14 cellular contexts compared by ENCODE assay signal in genomic region chr2:188380280-188380679, GRCh38.
DNase-seq lines count a peak whose midpoint lies in the region; ATAC-seq, FAIRE-seq and TF ChIP-seq lines count a peak whose summit lies in the region.
"Had no signal": no experiment of that assay in that cellular context is flagged by ENCODE, and none has a peak within 500 bp of the region (broad histone marks: within the 10 kb centered on the region; RNA-seq: fewer than 3 reads in every experiment).

No MANE protein-coding gene starts in this region.

- H3K36me3 ChIP-seq in SK-N-SH (replicated peaks in 1 of 2; ENCODE audit: control insufficient read depth in 1 of 2, insufficient read depth in 2 of 2, low read length in 1 of 2) (peaks cover 9 to 19% of the 10 kb centered on the region in 2 experiments), Panc1 (ENCODE audit: control insufficient read depth, insufficient read depth, low read length) (no peaks in the 10 kb centered on the region), hepatocyte (replicated peaks; ENCODE audit: insufficient read depth, low read depth) (no peaks in the 10 kb centered on the region)

- 77% methylated on average over 2 of the region's 2 CpGs for WGBS in SK-N-SH (ENCODE audit: low lambda C conversion rate)
- 62% methylated on average over 2 of the region's 2 CpGs for WGBS in hepatocyte (ENCODE audit: low lambda C conversion rate, missing lambda C conversion rate)

- 0 out of 2 replicates have a peak, but pooled peaks cover 5% of the 10 kb centered on the region for H3K9me3 ChIP-seq in SK-N-SH
- no peaks in the 10 kb centered on the region for H3K9me3 ChIP-seq in Panc1 (ENCODE audit: control insufficient read depth, insufficient read depth, low read depth, low read length)
- H3K9me3 ChIP-seq in hepatocyte (ENCODE audit: low read depth): no peaks in the 10 kb centered on the region

- H3K4me3 ChIP-seq in SK-N-SH (ENCODE audit: low read depth in 2 of 2, low read length in 1 of 2): no peak overlapping the region
- no peak overlapping the region for H3K4me3 ChIP-seq in Panc1 (ENCODE audit: low read depth in 2 of 2, low read length in 2 of 2)
- H3K4me3 ChIP-seq in hepatocyte: no peak overlapping the region

- no peak for FAIRE-seq in GM19239 (lab: Jason Lieb, UNC)

- H3K27me3 ChIP-seq in SK-N-SH (ENCODE audit: insufficient read depth) (no peaks in the 10 kb centered on the region), Panc1 (ENCODE audit: control insufficient read depth, insufficient read depth, low read length) (no peaks in the 10 kb centered on the region), hepatocyte (no peaks in the 10 kb centered on the region)

- H3K9me2 ChIP-seq in SK-N-SH (no peaks in the 10 kb centered on the region), hepatocyte (replicated peaks; ENCODE audit: insufficient read depth) (no peaks in the 10 kb centered on the region)

- intact Hi-C loops in Panc1 (cut with micrococcal nuclease; ENCODE audit: unreplicated experiment): no loop called here

- H3K4me2 ChIP-seq in SK-N-SH (no peak overlapping the region), hepatocyte (no peak overlapping the region)

- no peak overlapping the region for H3K9ac ChIP-seq in SK-N-SH

- no peak for TF ChIP-seq RAD21 in SK-N-SH (IDR thresholded peaks at IDR 0.05; ENCODE audit: low read length)

- H3K27ac ChIP-seq in SK-N-SH (ENCODE audit: low read depth in 2 of 2, low read length in 1 of 2) (peak overlapping the region; percentile 14 to 68; a peak in 2 of 4 replicates), Panc1 (ENCODE audit: low read length) (no peak overlapping the region), hepatocyte (peak overlapping the region; percentile 32)

- in situ Hi-C loops in Panc1 (cut with HindIII; ENCODE audit: low pct_unique_long_range_greater_than_20kb, low sequenced_read_pairs): no loop called here

- H3K79me2 ChIP-seq in SK-N-SH (ENCODE audit: insufficient read depth): peaks cover 55% of the 10 kb centered on the region
- H3K79me2 ChIP-seq in hepatocyte: peaks cover 44% of the 10 kb centered on the region

- POLR2A ChIA-PET in SK-N-SH (lab: Yijun Ruan, JAX): no interaction called here
- POLR2A ChIA-PET in Panc1 (lab: Charles Lee): no interaction called here

- TF ChIP-seq CTCF in SK-N-SH (IDR thresholded peaks at IDR 0.05): no peak
- TF ChIP-seq CTCF in Panc1 (IDR thresholded peaks at IDR 0.05): no peak
- TF ChIP-seq CTCF in hepatocyte (IDR thresholded peaks at IDR 0.05; ENCODE audit: poor library complexity): no peak

- H3K4me1 ChIP-seq in SK-N-SH (ENCODE audit: control insufficient read depth in 1 of 2, insufficient read depth in 2 of 2, low read depth in 1 of 2, low read length in 1 of 2) (peaks cover 0 to 14% of the 10 kb centered on the region in 2 experiments; a peak in 3 of 4 replicates), Panc1 (ENCODE audit: control insufficient read depth, insufficient read depth, low read length) (peaks cover 22% of the 10 kb centered on the region), hepatocyte (ENCODE audit: insufficient read depth) (peaks cover 8% of the 10 kb centered on the region)

- no TSS peak for BruUV-seq in Panc1 (replicated peaks; lab: Mats Ljungman, UMichigan)

- H2AFZ ChIP-seq in SK-N-SH (ENCODE audit: low read depth) (no peak overlapping the region), hepatocyte (no peak overlapping the region)

- H4K20me1 ChIP-seq in SK-N-SH (ENCODE audit: insufficient read depth) (no peaks in the 10 kb centered on the region), hepatocyte (ENCODE audit: insufficient read depth, poor library complexity, severe bottlenecking) (no peaks in the 10 kb centered on the region)

- CTCF ChIA-PET in SK-N-SH (lab: Yijun Ruan, JAX) (interaction anchor here (0.7 to 1.4 kb wide), 2 partner anchors 17 to 116 kb away, joined by 3 read pairs; no protein-coding TSS in a partner anchor), Panc1 (lab: Charles Lee) (no interaction called here)

- DNase-seq in SK-N-SH: no peak
- no peak for DNase-seq in Panc1 (ENCODE audit: low read depth, low spot score)
- DNase-seq in hepatocyte (ENCODE audit: low spot score): no peak
- no peak for DNase-seq in SKM-1 treated with dmso at 0.1 percent for 144 hours (lab: John Stamatoyannopoulos, UW; ENCODE audit: unreplicated experiment)
- no peak for DNase-seq in GM19239 (ENCODE audit: insufficient read length, low spot score)
- DNase-seq: CD4-positive, CD25-positive, alpha-beta regulatory T cell; H9; NCI-H1436 treated with DMSO at 0.1 percent for 48 hours; NCI-H446 treated with DMSO at 0.1 percent for 48 hours; NCI-H774; T-cell had no signal

- H3F3A ChIP-seq in SK-N-SH (replicated peaks; ENCODE audit: insufficient read depth): peaks cover 33% of the 10 kb centered on the region

- no peak for TF ChIP-seq EP300 in SK-N-SH (IDR thresholded peaks at IDR 0.05; ENCODE audit: borderline replicate concordance in 1 of 2, low read depth in 1 of 2, low read length in 1 of 2)

- ATAC-seq in SK-N-SH treated with all-trans-retinoic acid at 6 μM for 48 hours (no peak), Panc1 (0 out of 2 replicates have a peak, but pooled peaks have one; percentile 17), GM21360 (IDR thresholded peaks at IDR 0.05; ENCODE audit: unreplicated experiment) (no peak), HG03139 (IDR thresholded peaks at IDR 0.05; ENCODE audit: unreplicated experiment) (no peak)
- ATAC-seq: T-cell had no signal

TF ChIP-seq in SK-N-SH, 30 proteins besides CTCF, POLR2A, EP300 and RAD21:
- TF ChIP-seq GABPA (IDR thresholded peaks at IDR 0.05; ENCODE audit: low read depth) (no peak), REST (IDR thresholded peaks at IDR 0.05; ENCODE audit: low read depth, low read length) (no peak), NFIC (IDR thresholded peaks at IDR 0.05; ENCODE audit: borderline replicate concordance) (no peak), RXRA (IDR thresholded peaks at IDR 0.05; ENCODE audit: borderline replicate concordance, low read depth) (no peak)
TF ChIP-seq in SK-N-SH: peak in this region for 0.

TF ChIP-seq in SK-N-SH treated with all-trans-retinoic acid at 6 μM for 48 hours, 23 proteins besides CTCF, POLR2A, EP300 and RAD21 (continues in another document):
- TF ChIP-seq CREB5 (CRISPR knock-in tag; IDR thresholded peaks at IDR 0.05; ENCODE audit: low read depth) (no peak), ZC3H10 (CRISPR knock-in tag; IDR thresholded peaks at IDR 0.05) (no peak), ARNTL (CRISPR knock-in tag; IDR thresholded peaks at IDR 0.05; ENCODE audit: borderline replicate concordance, low read depth) (no peak), BACH2 (CRISPR knock-in tag; IDR thresholded peaks at IDR 0.05; ENCODE audit: borderline replicate concordance) (no peak), OSR1 (CRISPR knock-in tag; IDR thresholded peaks at IDR 0.05) (no peak), RARB (CRISPR knock-in tag; IDR thresholded peaks at IDR 0.05) (no peak), CSRNP3 (CRISPR knock-in tag; IDR thresholded peaks at IDR 0.05) (no peak), ISL1 (CRISPR knock-in tag; IDR thresholded peaks at IDR 0.05) (no peak), ZNF70 (CRISPR knock-in tag; IDR thresholded peaks at IDR 0.05) (no peak), ZNF565 (CRISPR knock-in tag; conservative IDR thresholded peaks at IDR 0.05; ENCODE audit: low read depth) (no peak), PPARA (CRISPR knock-in tag; IDR thresholded peaks at IDR 0.05; ENCODE audit: borderline replicate concordance) (no peak), POU6F1 (CRISPR knock-in tag; IDR thresholded peaks at IDR 0.05; ENCODE audit: borderline replicate concordance, low read depth) (no peak), CSDC2 (CRISPR knock-in tag; IDR thresholded peaks at IDR 0.05) (no peak), TCF4 (CRISPR knock-in tag; IDR thresholded peaks at IDR 0.05; ENCODE audit: borderline replicate concordance) (no peak), ZNF8 (CRISPR knock-in tag; IDR thresholded peaks at IDR 0.05) (no peak), SNAI2 (CRISPR knock-in tag; IDR thresholded peaks at IDR 0.05) (no peak), GLIS3 (CRISPR knock-in tag; IDR thresholded peaks at IDR 0.05) (no peak)
